ENCODE assay signal across 23 cellular contexts in genomic region chr1:4462831-4463484, GRCh38.
"Had no signal": no experiment of that assay in that cellular context is flagged by ENCODE, and none has a peak within 500 bp of the region (broad histone marks: within the 10 kb centered on the region; RNA-seq: fewer than 3 reads in every experiment).

No MANE protein-coding gene starts in this region.

- H3K9ac ChIP-seq: parathyroid adenoma had no signal

- H3K27me3 ChIP-seq: esophagus squamous epithelium, left lung, neutrophil, tibial artery had no signal

- DNase-seq: cerebellar nuclear complex; cortex of kidney; effector memory CD8-positive, alpha-beta T cell; erythroblast; esophagus squamous epithelium; foreskin melanocyte; glutamatergic neuron; left lung; mesenchymal stem cell; naive thymus-derived CD8-positive, alpha-beta T cell; stimulated activated CD4-positive, alpha-beta T cell treated with anti-CD3 and anti-CD28 coated beads, Interleukin-12 subunit alpha, Interleukin-12 subunit beta, amount 100 ng/mL, for 4 hours; stimulated activated CD4-positive, alpha-beta T cell treated with anti-CD3 and anti-CD28 coated beads, Interleukin-1b, Interleukin-23, amount 100 ng/mL, for 48 hours; stimulated activated CD4-positive, alpha-beta T cell treated with anti-CD3 and anti-CD28 coated beads, Interleukin-4, amount 100 ng/mL, for 1 hour; stimulated activated CD8-positive, alpha-beta memory T cell treated with anti-CD3 and anti-CD28 coated beads, Interleukin-4, amount 100 ng/mL, for 48 hours; stimulated activated naive CD4-positive, alpha-beta T cell treated with Interleukin-2 at 50 U/mL for 16 hours; stomach; tibial artery had no signal

- ATAC-seq: effector memory CD8-positive, alpha-beta T cell; left lung; naive thymus-derived CD8-positive, alpha-beta T cell; sciatic nerve had no signal

- H3K27ac ChIP-seq: esophagus squamous epithelium, left lung, neutrophil, parathyroid adenoma, stomach, tibial artery had no signal

- H3K36me3 ChIP-seq: esophagus squamous epithelium, left lung, neutrophil, stomach, tibial artery had no signal

- H2AFZ ChIP-seq: parathyroid adenoma had no signal

- H3K4me1 ChIP-seq: esophagus squamous epithelium, left lung, parathyroid adenoma, stomach, tibial artery had no signal

- H3K4me3 ChIP-seq: esophagus squamous epithelium, left lung, smooth muscle cell, stomach, tibial artery had no signal

- H3K9me3 ChIP-seq: esophagus squamous epithelium, left lung, neutrophil, stomach, tibial artery had no signal

- H3K79me2 ChIP-seq: parathyroid adenoma had no signal

- FAIRE-seq: endometrium, keratinocyte had no signal

- H3K4me2 ChIP-seq: smooth muscle cell had no signal
